In the genomic region with DNA sequence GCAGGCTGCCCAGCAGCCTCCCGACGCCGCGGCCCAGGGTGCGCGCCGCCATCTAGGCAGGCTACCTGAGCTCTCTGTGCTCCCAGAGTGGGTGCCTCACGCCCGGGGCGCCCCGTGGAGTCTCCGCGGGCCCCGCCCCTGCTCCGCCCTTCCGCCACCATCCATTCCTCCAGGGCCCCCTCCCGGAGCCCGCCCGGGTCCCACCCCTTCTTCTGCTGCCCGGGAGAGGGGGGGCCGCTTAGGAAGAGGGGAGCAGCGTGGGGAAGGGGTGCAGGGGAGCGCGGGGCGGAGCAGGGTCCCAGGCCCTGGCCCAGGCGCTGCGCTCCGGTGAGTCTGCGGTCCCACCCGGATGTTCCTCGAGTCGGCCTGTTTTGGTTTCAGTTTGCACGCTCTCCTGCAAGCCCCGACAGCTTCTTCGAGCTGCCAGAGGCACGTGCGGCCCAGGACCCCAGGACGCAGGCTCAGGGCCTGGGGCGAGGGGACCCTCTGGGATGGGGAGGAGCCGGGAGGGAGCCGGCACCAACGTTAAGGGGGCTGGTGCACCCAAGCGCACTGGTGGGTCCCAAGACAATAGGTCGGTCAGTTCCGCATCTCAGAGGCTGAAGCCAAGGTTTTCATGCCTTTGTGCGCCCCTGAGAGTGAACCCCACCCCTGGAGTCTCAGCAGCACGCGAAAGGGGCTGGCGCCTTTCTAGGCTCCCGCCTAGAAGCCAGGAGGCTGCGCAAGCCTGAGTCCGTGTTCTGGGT, we compare ENCODE assay signal across 8 cellular contexts. TPM values are rescaled to one million over a fixed set of nuclear protein-coding genes. Genes with fewer than 3 reads are reported as not detected.
DNase-seq lines count a peak whose midpoint lies in the region; ATAC-seq, FAIRE-seq and TF ChIP-seq lines count a peak whose summit lies in the region.

A gene (minus strand): TSS at position 89 of the 746 bp plus-strand sequence. CDS start 37 bp downstream, at position 52.

- H3K4me3 ChIP-seq in HCT116 (replicated peaks in 1 of 2; ENCODE audit: low read depth in 1 of 2, low read length in 2 of 2), result no peak within 1 kb of the TSS
- peak within 1 kb of the TSS; percentile 56 for H3K4me3 ChIP-seq in NB4 (ENCODE audit: low read depth, low read length)
- H3K4me3 ChIP-seq in epithelial cell of esophagus (ENCODE audit: low read length), result peak within 1 kb of the TSS; percentile 60
- peak within 1 kb of the TSS; percentile 86 for H3K4me3 ChIP-seq in naive thymus-derived CD4-positive, alpha-beta T cell (ENCODE audit: low read length)

- no peak for TF ChIP-seq RAD21 in HCT116 (IDR thresholded peaks at IDR 0.05; ENCODE audit: low read depth)

- no peak within 1 kb of the TSS for H2AFZ ChIP-seq in HCT116 (ENCODE audit: low read depth, low read length, poor library complexity, severe bottlenecking)

- no peaks in the 10 kb centered on the region for H3K9me2 ChIP-seq in HCT116 (ENCODE audit: insufficient read depth)

- peaks cover 0 to 35% (median 0%) of the 10 kb centered on the region in 5 donors for H3K27me3 Mint-ChIP-seq in naive thymus-derived CD4-positive, alpha-beta T cell

- H3K27me3 ChIP-seq in HCT116 (ENCODE audit: insufficient read depth, low read length), result peaks cover 33% of the 10 kb centered on the region
- H3K27me3 ChIP-seq in naive thymus-derived CD4-positive, alpha-beta T cell (ENCODE audit: control insufficient read depth in 2 of 2, insufficient read depth in 2 of 2, low read length in 2 of 2), result no peaks in the 10 kb centered on the region

- no peaks in the 10 kb centered on the region for H3K79me2 ChIP-seq in HCT116 (ENCODE audit: insufficient read depth, low read length)

- no peak for ATAC-seq in HCT116
- ATAC-seq in naive thymus-derived CD4-positive, alpha-beta T cell, result peak; percentile 72

- TF ChIP-seq CTCF in HCT116 (IDR thresholded peaks at IDR 0.05 in 2 of 3, conservative IDR thresholded peaks at IDR 0.05 in 1 of 3; ENCODE audit: borderline replicate concordance in 1 of 3, insufficient read depth in 1 of 3, low read depth in 2 of 3, low read length in 2 of 3) (no peak), NB4 (IDR thresholded peaks at IDR 0.05; ENCODE audit: low read depth, low read length) (no peak), epithelial cell of esophagus (IDR thresholded peaks at IDR 0.05; ENCODE audit: insufficient read depth, low read depth, low read length, missing control alignments) (no peak)

- H3K4me1 ChIP-seq in HCT116 (ENCODE audit: control insufficient read depth in 1 of 2, insufficient read depth in 2 of 2, low read length in 2 of 2), result no peaks in the 10 kb centered on the region
- peaks cover 30 to 44% of the 10 kb centered on the region in 2 donors for H3K4me1 ChIP-seq in naive thymus-derived CD4-positive, alpha-beta T cell (ENCODE audit: control insufficient read depth in 2 of 2, insufficient read depth in 2 of 2, low read length in 2 of 2)

- peak; percentile 88 for FAIRE-seq in GM12891 (lab: Jason Lieb, UNC)

- H3K9me3 Mint-ChIP-seq in naive thymus-derived CD4-positive, alpha-beta T cell, result no peaks in the 10 kb centered on the region

- H3K9me3 ChIP-seq in HCT116 (ENCODE audit: control insufficient read depth in 1 of 2, insufficient read depth in 1 of 2, low read depth in 1 of 2, low read length in 2 of 2), result no peaks in the 10 kb centered on the region
- H3K9me3 ChIP-seq in naive thymus-derived CD4-positive, alpha-beta T cell (ENCODE audit: control insufficient read depth in 2 of 3, low read length in 3 of 3), result no peaks in the 10 kb centered on the region

- H3K27ac ChIP-seq in HCT116 (ENCODE audit: low read depth, low read length), result no peak within 1 kb of the TSS
- peak within 1 kb of the TSS; percentile 87 for H3K27ac ChIP-seq in naive thymus-derived CD4-positive, alpha-beta T cell (ENCODE audit: low read depth, low read length)

- CTCF ChIA-PET in HCT116 (lab: Charles Lee), result no interaction called here
- CTCF ChIA-PET in naive thymus-derived CD4-positive, alpha-beta T cell (lab: Charles Lee), result interaction anchor here (2.0 to 4.2 kb wide), 2 partner anchors 32 to 64 kb away, joined by 8 to 39 read pairs; a partner anchor contains a TSS

- H3K36me3 ChIP-seq in HCT116 (ENCODE audit: control insufficient read depth in 1 of 2, insufficient read depth in 2 of 2, low read length in 2 of 2), result no peaks in the 10 kb centered on the region
- no peaks in the 10 kb centered on the region for H3K36me3 ChIP-seq in naive thymus-derived CD4-positive, alpha-beta T cell (ENCODE audit: control insufficient read depth in 2 of 3, insufficient read depth in 3 of 3, low read length in 3 of 3)

- H3K4me2 ChIP-seq in HCT116 (ENCODE audit: low read length), result peak within 1 kb of the TSS; percentile 33

- RAD21 ChIA-PET in HCT116 (lab: Charles Lee; ENCODE audit: low non-redundant PET in 1 of 2, low total read pairs in 2 of 2, uncharacterized antibody in 2 of 2, unreplicated experiment in 2 of 2), result no interaction called here

- H3K36me3 Mint-ChIP-seq in naive thymus-derived CD4-positive, alpha-beta T cell, result peaks cover 0 to 12% (median 0%) of the 10 kb centered on the region in 5 donors

- H3K27ac Mint-ChIP-seq in naive thymus-derived CD4-positive, alpha-beta T cell, result peak within 1 kb of the TSS; percentile 85 to 94 (median 89)

- no peaks in the 10 kb centered on the region for H4K20me1 ChIP-seq in HCT116 (ENCODE audit: insufficient read depth)

- no TSS peak for BruUV-seq in HCT116 (replicated peaks; lab: Mats Ljungman, UMichigan)

- no peak within 1 kb of the TSS for H3K9ac ChIP-seq in HCT116 (ENCODE audit: low read length)

- intact Hi-C loops in HCT116 (cut with micrococcal nuclease), result no loop called here
- intact Hi-C loops in naive thymus-derived CD4-positive, alpha-beta T cell (cut with micrococcal nuclease), result loop anchor here (1.0 to 10.0 kb wide), 12 partner anchors 33 to 1699 kb away; a partner anchor contains a TSS

- H3K4me1 Mint-ChIP-seq in naive thymus-derived CD4-positive, alpha-beta T cell, result peaks cover 35 to 55% (median 44%) of the 10 kb centered on the region in 7 donors

- peak within 1 kb of the TSS; percentile 81 to 90 (median 88) for H3K4me3 Mint-ChIP-seq in naive thymus-derived CD4-positive, alpha-beta T cell

- TF ChIP-seq POLR2A in GM12891 (IDR thresholded peaks at IDR 0.05; ENCODE audit: low read depth, low read length) (no peak; the same call in 1 of the 2 replicates), HCT116 (IDR thresholded peaks at IDR 0.05; ENCODE audit: borderline replicate concordance, extremely low read depth, insufficient read depth, insufficient read length) (no peak), NB4 (IDR thresholded peaks at IDR 0.05; ENCODE audit: extremely low read depth, insufficient read length) (no peak)

- DNase-seq in GM12891 (ENCODE audit: insufficient read length, low spot score) (peak; percentile 84), HCT116 (ENCODE audit: low read depth, low spot score) (no peak), NB4 (ENCODE audit: low read depth) (peak; percentile 72), epithelial cell of esophagus (ENCODE audit: low read depth) (no peak), SK-N-DZ (ENCODE audit: low spot score) (no peak)
- DNase-seq in activated CD8-positive, alpha-beta memory T cell treated with anti-CD3 and anti-CD28 coated beads for 4 hours (ENCODE audit: low read depth in 2 of 2), result peak; percentile 44 to 59
- DNase-seq in naive thymus-derived CD4-positive, alpha-beta T cell, result peak; percentile 59 to 84 (median 83)
- DNase-seq in stimulated activated naive CD4-positive, alpha-beta T cell (lab: John Stamatoyannopoulos, UW), result peak; percentile 65 to 91 (median 73)

- POLR2A ChIA-PET in HCT116 (lab: Charles Lee), result no interaction called here
- POLR2A ChIA-PET in naive thymus-derived CD4-positive, alpha-beta T cell (lab: Charles Lee), result interaction anchor here (0.8 to 7.3 kb wide), 12 partner anchors 9 to 1700 kb away, joined by 3 to 95 read pairs (median 6); a partner anchor contains a TSS

TF ChIP-seq in GM12891, 5 proteins besides CTCF, POLR2A, EP300 and RAD21:
- TF ChIP-seq POLR2AphosphoS5 (IDR thresholded peaks at IDR 0.05; ENCODE audit: low read depth, low read length) (0 out of 2 replicates have a peak, but pooled peaks have one; percentile 40), PAX5 (IDR thresholded peaks at IDR 0.05; ENCODE audit: insufficient read depth, low read length, severe bottlenecking) (peak; percentile 94), POU2F2 (IDR thresholded peaks at IDR 0.05; ENCODE audit: low read depth, low read length) (0 out of 2 replicates have a peak, but pooled peaks have one; percentile 35), SPI1 (IDR thresholded peaks at IDR 0.05; ENCODE audit: low read depth, low read length) (0 out of 2 replicates have a peak, but pooled peaks have one; percentile 19), TAF1 (IDR thresholded peaks at IDR 0.05; ENCODE audit: low read depth, low read length) (peak; percentile 81)

TF ChIP-seq in HCT116, 20 proteins besides CTCF, POLR2A, EP300 and RAD21 (continues in another document):
- TF ChIP-seq SP1 (IDR thresholded peaks at IDR 0.05; ENCODE audit: low read depth) (no peak), EZH2phosphoT487 (IDR thresholded peaks at IDR 0.05; ENCODE audit: borderline replicate concordance) (no peak), TCF7L2 (IDR thresholded peaks at IDR 0.05; ENCODE audit: borderline replicate concordance, extremely low read depth, insufficient read depth, insufficient read length) (no peak), SRF (IDR thresholded peaks at IDR 0.05; ENCODE audit: low read depth) (no peak), SIN3A (IDR thresholded peaks at IDR 0.05; ENCODE audit: low read depth) (no peak)
- TF ChIP-seq, protein P1, sequence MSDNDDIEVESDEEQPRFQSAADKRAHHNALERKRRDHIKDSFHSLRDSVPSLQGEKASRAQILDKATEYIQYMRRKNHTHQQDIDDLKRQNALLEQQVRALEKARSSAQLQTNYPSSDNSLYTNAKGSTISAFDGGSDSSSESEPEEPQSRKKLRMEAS (IDR thresholded peaks at IDR 0.05), result no peak

RNA-seq across cellular contexts. Expression of the gene that starts here (rescaled TPM):
- polyA plus RNA-seq in GM12891 (2012; ENCODE audit: low read depth, missing spikeins), result 10.7 TPM
- total RNA-seq in HCT116 (2021; ENCODE audit: unreplicated experiment), result 0.27 TPM
- polyA plus RNA-seq in HCT116 (2012), result not detected in 2 replicates
- total RNA-seq in naive thymus-derived CD4-positive, alpha-beta T cell, result 10 to 100 TPM; 33.1 to 51.7 (median 38.4) TPM
- polyA plus RNA-seq in naive thymus-derived CD4-positive, alpha-beta T cell, result 10 to 100 TPM; 39.7 to 44.7 TPM
- not detected in 2 replicates for polyA plus RNA-seq in SK-N-DZ (2014; cell fraction: cytosol; rRNA removed)
- 0.12 TPM in 1 of 2 replicates, not detected in the other for polyA plus RNA-seq in SK-N-DZ (2014; cell fraction: nucleus; rRNA removed)

Comparison
In these comparisons a context has a peak if more than half of its experiments do, and no peak if none do; other contexts are left out.
1. RNA of the gene that starts here (total RNA-seq): 33.1 to 51.7 TPM in naive thymus-derived CD4-positive, alpha-beta T cell; 0.27 TPM in HCT116 (single experiment); every median in the first group is over 10 times any median in the second.
2. DNase-seq: peak in GM12891 (single experiment), NB4 (single experiment), activated CD8-positive, alpha-beta memory T cell treated with anti-CD3 and anti-CD28 coated beads for 4 hours (2 of 2), naive thymus-derived CD4-positive, alpha-beta T cell (9 of 9) and stimulated activated naive CD4-positive, alpha-beta T cell (6 of 6); none in HCT116 (single experiment), epithelial cell of esophagus (single experiment) and SK-N-DZ (single experiment).
3. H3K4me3 ChIP-seq: peak in NB4 (single experiment), epithelial cell of esophagus (single experiment) and naive thymus-derived CD4-positive, alpha-beta T cell (single experiment); none in HCT116 (0 of 2).